Comparison of ENCODE assay signal across 8 cellular contexts in genomic region chr1:33470495-33471012, GRCh38. TPM values are rescaled to one million over a fixed set of nuclear protein-coding genes. Genes with fewer than 3 reads are reported as not detected.
DNase-seq lines count a peak whose midpoint lies in the region; ATAC-seq and TF ChIP-seq lines count a peak whose summit lies in the region.

No MANE protein-coding gene starts in this region.

- DNase-seq in BE2C (peak; percentile 65), NCI-H146 treated with DMSO at 0.1 percent for 48 hours (lab: John Stamatoyannopoulos, UW; ENCODE audit: unreplicated experiment) (peak; percentile 59), T-helper 1 cell (peak in 4 of 5 donors; percentile 30 to 54 (median 38)), astrocyte of the cerebellum (ENCODE audit: low read depth) (peak; percentile 78), hippocampal formation (lab: John Stamatoyannopoulos, UW) (peak; percentile 76 to 93), sigmoid colon (peak; percentile 88)

- peak overlapping the region; percentile 77 to 83 (median 82) for H3K27ac ChIP-seq in sigmoid colon

- peak; percentile 30 for ATAC-seq in GM21423 (IDR thresholded peaks at IDR 0.05; ENCODE audit: unreplicated experiment)
- no peak for ATAC-seq in GM18520 (IDR thresholded peaks at IDR 0.05; ENCODE audit: unreplicated experiment)

- H3K27me3 ChIP-seq in BE2C (no peaks in the 10 kb centered on the region), sigmoid colon (no peaks in the 10 kb centered on the region)

- no peak overlapping the region for H3K4me3 ChIP-seq in BE2C (ENCODE audit: low read depth, low read length)
- H3K4me3 ChIP-seq in astrocyte of the cerebellum (ENCODE audit: low read depth, low read length) = no peak overlapping the region
- no peak overlapping the region for H3K4me3 ChIP-seq in sigmoid colon

- peak in 1 of 4 donors; percentile 36 for TF ChIP-seq EP300 in sigmoid colon (IDR thresholded peaks at IDR 0.05)

- H3K4me1 ChIP-seq in BE2C (peaks cover 3% of the 10 kb centered on the region; the same call in 1 of the 2 replicates), sigmoid colon (peaks cover 0 to 67% (median 46%) of the 10 kb centered on the region in 4 donors)

- TF ChIP-seq CTCF in BE2C (IDR thresholded peaks at IDR 0.05; ENCODE audit: low read depth, low read length) (peak; percentile 74), astrocyte of the cerebellum (IDR thresholded peaks at IDR 0.05; ENCODE audit: low read depth, low read length, missing control alignments) (peak; percentile 82), sigmoid colon (IDR thresholded peaks at IDR 0.05) (peak; percentile 75 to 84 (median 84))

- in situ Hi-C loops in astrocyte of the cerebellum (cut with HindIII; ENCODE audit: low sequenced_read_pairs) = no loop called here

- no peak for TF ChIP-seq POLR2A in sigmoid colon (IDR thresholded peaks at IDR 0.05)

- intact Hi-C loops in sigmoid colon (cut with DNase I) = loop anchor here (1.0 to 5.0 kb wide), 4 partner anchors 38 to 1387 kb away; partner anchors contain the start of genes PHC2 and SMIM12

- no peaks in the 10 kb centered on the region for H3K36me3 ChIP-seq in BE2C
- H3K36me3 ChIP-seq in sigmoid colon = no peaks in the 10 kb centered on the region

- H3K9me3 ChIP-seq in BE2C (no peaks in the 10 kb centered on the region), sigmoid colon (no peaks in the 10 kb centered on the region)

- WGBS in sigmoid colon, 2 donors = 3 to 5% methylated on average over 11 of the region's 11 CpGs

RNA-seq across cellular contexts. Expression of gene ZSCAN20, which starts 1.9 kb away (rescaled TPM):
- 0.63 TPM for polyA plus RNA-seq in BE2C (2012; ENCODE audit: insufficient read depth, insufficient read length, low read depth)
- total RNA-seq in sigmoid colon = 1 to 10 TPM; 5.8 to 8.2 (median 6.8) TPM
- 1 to 10 TPM in 2 of 3 donors, under 1 TPM in 1; 0.69 to 2.1 (median 1.8) TPM for polyA plus RNA-seq in sigmoid colon

RNA-seq across cellular contexts. Expression of gene PHC2, which starts 39.7 kb away (rescaled TPM):
- 36.8 TPM for polyA plus RNA-seq in BE2C (2012; ENCODE audit: insufficient read depth, insufficient read length, low read depth)
- 100 to 1,000 TPM in 3 of 4 donors, 10 to 100 TPM in 1; 96.3 to 199 (median 124) TPM for total RNA-seq in sigmoid colon
- polyA plus RNA-seq in sigmoid colon = 10 to 100 TPM; 56.2 to 96.3 (median 76.3) TPM
